16 cellular contexts compared by ENCODE assay signal in genomic region chr2:46144133-46144800, GRCh38.
DNase-seq lines count a peak whose midpoint lies in the region; ATAC-seq and TF ChIP-seq lines count a peak whose summit lies in the region.
"Had no signal": no experiment of that assay in that cellular context is flagged by ENCODE, and none has a peak within 500 bp of the region (broad histone marks: within the 10 kb centered on the region; RNA-seq: fewer than 3 reads in every experiment).

No MANE protein-coding gene starts in this region.

- no peaks in the 10 kb centered on the region for H3K4me1 ChIP-seq in CD8-positive, alpha-beta memory T cell (ENCODE audit: insufficient read depth, low read length)
- peaks cover 0 to 7% of the 10 kb centered on the region in 2 donors for H3K4me1 ChIP-seq in neuronal stem cell (ENCODE audit: control insufficient read depth in 2 of 2, insufficient read depth in 1 of 2, low read depth in 1 of 2, low read length in 2 of 2)
- H3K4me1 ChIP-seq in body of pancreas, result peaks cover 18% of the 10 kb centered on the region

- DNase-seq in CD8-positive, alpha-beta memory T cell, result peak in 3 of 5 donors; percentile 4 to 52 (median 8)
- no peak for DNase-seq in neuronal stem cell (ENCODE audit: low spot score)
- no peak for DNase-seq in body of pancreas
- DNase-seq: activated CD4-positive, alpha-beta memory T cell treated with anti-CD3 and anti-CD28 coated beads, Interleukin-2, amount 10 ng/mL, durations not matched to agents 7 days and 5 days; activated naive CD4-positive, alpha-beta T cell treated with anti-CD3 and anti-CD28 coated beads, Interleukin-2, amount 10 ng/mL, durations not matched to agents 7 days and 5 days; brain microvascular endothelial cell; cortex of kidney; DMS79; hippocampal formation; kidney glomerular epithelial cell; NCI-H2171 treated with DMSO at 0.1 percent for 48 hours; PC-3 had no signal

- H3K79me1 ChIP-seq in neuronal stem cell (ENCODE audit: low read depth, low read length), result no peaks in the 10 kb centered on the region

- no peak overlapping the region for H3K4me3 Mint-ChIP-seq in CD8-positive, alpha-beta memory T cell
- no peak overlapping the region for H3K4me3 Mint-ChIP-seq in activated naive CD8-positive, alpha-beta T cell
- H3K4me3 Mint-ChIP-seq: activated CD4-positive, alpha-beta memory T cell treated with anti-CD3 and anti-CD28 coated beads, Interleukin-2, amount 10 ng/mL, durations not matched to agents 7 days and 5 days; activated naive CD4-positive, alpha-beta T cell treated with anti-CD3 and anti-CD28 coated beads, Interleukin-2, amount 10 ng/mL, durations not matched to agents 7 days and 5 days had no signal

- H4K91ac ChIP-seq in neuronal stem cell (ENCODE audit: low read depth, low read length, poor library complexity), result no peak overlapping the region

- no peak overlapping the region for H3K4me3 ChIP-seq in CD8-positive, alpha-beta memory T cell (ENCODE audit: low read length)
- H3K4me3 ChIP-seq in neuronal stem cell (ENCODE audit: low read length in 2 of 2) (no peak overlapping the region), body of pancreas (no peak overlapping the region)

- H3K9me3 ChIP-seq in CD8-positive, alpha-beta memory T cell (ENCODE audit: low read length), result no peaks in the 10 kb centered on the region
- no peaks in the 10 kb centered on the region for H3K9me3 ChIP-seq in KOPT-K1 (ENCODE audit: insufficient read depth, low read length, poor library complexity, severe bottlenecking)
- no peaks in the 10 kb centered on the region for H3K9me3 ChIP-seq in neuronal stem cell (replicated peaks in 1 of 2; ENCODE audit: control insufficient read depth in 2 of 2, insufficient read depth in 1 of 2, low read depth in 1 of 2, low read length in 2 of 2)
- H3K9me3 ChIP-seq in body of pancreas, result no peaks in the 10 kb centered on the region

- peak overlapping the region; percentile 51 for H3K14ac ChIP-seq in neuronal stem cell (ENCODE audit: low read length)

- no peak overlapping the region for H2BK5ac ChIP-seq in neuronal stem cell (ENCODE audit: low read length)

- no peak overlapping the region for H4K8ac ChIP-seq in neuronal stem cell (ENCODE audit: low read depth, low read length)

- WGBS in neuronal stem cell (ENCODE audit: extremely low coverage in 2 of 2, insufficient read length in 2 of 2, insufficient replicate concordance in 1 of 2), 2 donors, result no CpG with 5 or more reads among the region's 6 CpGs
- 95 to 96% methylated on average over 6 of the region's 6 CpGs for WGBS in body of pancreas, 2 donors

- peaks cover 8 to 12% (median 8%) of the 10 kb centered on the region in 3 donors for H3K36me3 Mint-ChIP-seq in CD8-positive, alpha-beta memory T cell
- H3K36me3 Mint-ChIP-seq in activated naive CD8-positive, alpha-beta T cell, result peaks cover 16% of the 10 kb centered on the region
- H3K36me3 Mint-ChIP-seq: activated naive CD4-positive, alpha-beta T cell treated with anti-CD3 and anti-CD28 coated beads, Interleukin-2, amount 10 ng/mL, durations not matched to agents 7 days and 5 days had no signal

- H3K4me2 ChIP-seq in neuronal stem cell (ENCODE audit: insufficient read depth, low read length, poor library complexity, severe bottlenecking), result no peak overlapping the region

- ATAC-seq in GM21737 (IDR thresholded peaks at IDR 0.05; ENCODE audit: unreplicated experiment) (no peak), body of pancreas (no peak), GM18870 (IDR thresholded peaks at IDR 0.05; ENCODE audit: unreplicated experiment) (no peak)
- ATAC-seq: PC-3 had no signal

- no peak overlapping the region for H2BK120ac ChIP-seq in neuronal stem cell (ENCODE audit: low read depth, low read length)

- CTCF ChIA-PET in CD8-positive, alpha-beta memory T cell (lab: Charles Lee), result no interaction called here

- no peak overlapping the region for H2BK15ac ChIP-seq in neuronal stem cell (ENCODE audit: low read length)

- intact Hi-C loops in body of pancreas (cut with DNase I), result no loop called here

- H2AFZ ChIP-seq in neuronal stem cell (ENCODE audit: low read length), result no peak overlapping the region

- no peaks in the 10 kb centered on the region for H3K27me3 ChIP-seq in CD8-positive, alpha-beta memory T cell (ENCODE audit: insufficient read depth, low read length, poor library complexity, severe bottlenecking)
- H3K27me3 ChIP-seq in neuronal stem cell (ENCODE audit: control insufficient read depth in 3 of 3, insufficient read depth in 3 of 3, low read depth in 1 of 3, low read length in 3 of 3), result no peaks in the 10 kb centered on the region
- H3K27me3 ChIP-seq in body of pancreas, result no peaks in the 10 kb centered on the region
- H3K27me3 ChIP-seq: brain microvascular endothelial cell had no signal

- H3K9ac ChIP-seq in neuronal stem cell (ENCODE audit: low read depth, low read length, poor library complexity), result no peak overlapping the region

- H3K27ac ChIP-seq in CD8-positive, alpha-beta memory T cell (ENCODE audit: low read depth, low read length), result no peak overlapping the region
- H3K27ac ChIP-seq in KOPT-K1 (ENCODE audit: low read depth, low read length, poor library complexity, severe bottlenecking) (peak overlapping the region; percentile 95), neuronal stem cell (replicated peaks; ENCODE audit: low read length) (no peak overlapping the region), body of pancreas (no peak overlapping the region)
- H3K27ac ChIP-seq: brain microvascular endothelial cell had no signal

- no peak overlapping the region for H2AK5ac ChIP-seq in neuronal stem cell (ENCODE audit: low read depth, low read length)

- H3K23ac ChIP-seq in neuronal stem cell (ENCODE audit: low read depth, low read length, poor library complexity), result no peak overlapping the region

- peaks cover 4 to 22% (median 6%) of the 10 kb centered on the region in 3 donors for H3K4me1 Mint-ChIP-seq in CD8-positive, alpha-beta memory T cell
- H3K4me1 Mint-ChIP-seq in activated naive CD8-positive, alpha-beta T cell (ENCODE audit: low read depth), result peaks cover 15% of the 10 kb centered on the region

- H3K9me3 Mint-ChIP-seq in CD8-positive, alpha-beta memory T cell, result no peaks in the 10 kb centered on the region
- no peaks in the 10 kb centered on the region for H3K9me3 Mint-ChIP-seq in activated naive CD8-positive, alpha-beta T cell (ENCODE audit: low read depth)
- H3K9me3 Mint-ChIP-seq: activated CD4-positive, alpha-beta memory T cell treated with anti-CD3 and anti-CD28 coated beads, Interleukin-2, amount 10 ng/mL, durations not matched to agents 7 days and 5 days; activated naive CD4-positive, alpha-beta T cell treated with anti-CD3 and anti-CD28 coated beads, Interleukin-2, amount 10 ng/mL, durations not matched to agents 7 days and 5 days had no signal

- POLR2A ChIA-PET in CD8-positive, alpha-beta memory T cell (lab: Charles Lee), result no interaction called here

- H2BK12ac ChIP-seq in neuronal stem cell (ENCODE audit: low read length), result no peak overlapping the region

- H3K18ac ChIP-seq in neuronal stem cell (ENCODE audit: low read length), result no peak overlapping the region

- TF ChIP-seq POLR2A in body of pancreas (IDR thresholded peaks at IDR 0.05), result no peak

- no peak for TF ChIP-seq CTCF in body of pancreas (IDR thresholded peaks at IDR 0.05)

- H3K27me3 Mint-ChIP-seq in CD8-positive, alpha-beta memory T cell, result no peaks in the 10 kb centered on the region
- no peaks in the 10 kb centered on the region for H3K27me3 Mint-ChIP-seq in activated naive CD8-positive, alpha-beta T cell
- H3K27me3 Mint-ChIP-seq: activated CD4-positive, alpha-beta memory T cell treated with anti-CD3 and anti-CD28 coated beads, Interleukin-2, amount 10 ng/mL, durations not matched to agents 7 days and 5 days; activated naive CD4-positive, alpha-beta T cell treated with anti-CD3 and anti-CD28 coated beads, Interleukin-2, amount 10 ng/mL, durations not matched to agents 7 days and 5 days had no signal

- no peak overlapping the region for H3K4ac ChIP-seq in neuronal stem cell (ENCODE audit: low read length)

- no peaks in the 10 kb centered on the region for H3K36me3 ChIP-seq in CD8-positive, alpha-beta memory T cell (ENCODE audit: insufficient read depth, low read length)
- H3K36me3 ChIP-seq in KOPT-K1 (ENCODE audit: insufficient read depth, low read length) (0 out of 2 replicates have a peak, but pooled peaks cover 4% of the 10 kb centered on the region), neuronal stem cell (replicated peaks in 1 of 2; ENCODE audit: control insufficient read depth in 2 of 2, insufficient read depth in 2 of 2, low read length in 2 of 2) (no peaks in the 10 kb centered on the region), body of pancreas (replicated peaks in 1 of 2; ENCODE audit: insufficient read depth in 1 of 2, low read depth in 2 of 2) (no peaks in the 10 kb centered on the region)

- peak overlapping the region in 4 of 8 donors; percentile 8 to 71 (median 42) for H3K27ac Mint-ChIP-seq in CD8-positive, alpha-beta memory T cell
- peak overlapping the region; percentile 30 for H3K27ac Mint-ChIP-seq in activated naive CD8-positive, alpha-beta T cell
- H3K27ac Mint-ChIP-seq: activated CD4-positive, alpha-beta memory T cell treated with anti-CD3 and anti-CD28 coated beads, Interleukin-2, amount 10 ng/mL, durations not matched to agents 7 days and 5 days; activated naive CD4-positive, alpha-beta T cell treated with anti-CD3 and anti-CD28 coated beads, Interleukin-2, amount 10 ng/mL, durations not matched to agents 7 days and 5 days had no signal

Comparison
In these comparisons a context has a peak if more than half of its experiments do, and no peak if none do; other contexts are left out.
1. DNase-seq: peak in CD8-positive, alpha-beta memory T cell (3 of 5); none in neuronal stem cell (single experiment) and body of pancreas (0 of 4).